In the genomic region with DNA sequence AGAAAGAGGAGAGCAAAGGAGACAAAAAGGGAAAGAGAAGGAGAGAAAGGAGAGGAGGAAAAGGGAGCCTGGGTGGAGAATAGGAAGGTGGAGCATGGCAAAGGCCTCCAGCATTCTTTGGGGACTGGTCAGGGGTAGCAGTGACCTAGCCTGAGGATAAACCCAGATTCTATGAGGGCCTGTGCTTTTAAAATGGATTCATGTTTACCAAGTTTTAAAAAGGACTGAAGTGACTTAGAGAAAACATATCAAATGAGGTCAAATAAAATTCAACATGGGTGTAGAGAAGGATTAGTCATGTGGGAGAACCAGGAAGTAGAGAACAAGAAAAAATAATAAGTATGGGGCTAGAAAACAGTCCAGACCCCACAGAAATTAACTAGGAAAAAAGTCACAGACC, we compare ENCODE assay signal across 1 cellular context.
TF ChIP-seq lines count a peak whose summit lies in the region.

No MANE protein-coding gene starts in this region.

TF ChIP-seq in HCT116, 20 proteins besides CTCF, POLR2A, EP300 and RAD21 (continued from another document):
- TF ChIP-seq, protein P1, sequence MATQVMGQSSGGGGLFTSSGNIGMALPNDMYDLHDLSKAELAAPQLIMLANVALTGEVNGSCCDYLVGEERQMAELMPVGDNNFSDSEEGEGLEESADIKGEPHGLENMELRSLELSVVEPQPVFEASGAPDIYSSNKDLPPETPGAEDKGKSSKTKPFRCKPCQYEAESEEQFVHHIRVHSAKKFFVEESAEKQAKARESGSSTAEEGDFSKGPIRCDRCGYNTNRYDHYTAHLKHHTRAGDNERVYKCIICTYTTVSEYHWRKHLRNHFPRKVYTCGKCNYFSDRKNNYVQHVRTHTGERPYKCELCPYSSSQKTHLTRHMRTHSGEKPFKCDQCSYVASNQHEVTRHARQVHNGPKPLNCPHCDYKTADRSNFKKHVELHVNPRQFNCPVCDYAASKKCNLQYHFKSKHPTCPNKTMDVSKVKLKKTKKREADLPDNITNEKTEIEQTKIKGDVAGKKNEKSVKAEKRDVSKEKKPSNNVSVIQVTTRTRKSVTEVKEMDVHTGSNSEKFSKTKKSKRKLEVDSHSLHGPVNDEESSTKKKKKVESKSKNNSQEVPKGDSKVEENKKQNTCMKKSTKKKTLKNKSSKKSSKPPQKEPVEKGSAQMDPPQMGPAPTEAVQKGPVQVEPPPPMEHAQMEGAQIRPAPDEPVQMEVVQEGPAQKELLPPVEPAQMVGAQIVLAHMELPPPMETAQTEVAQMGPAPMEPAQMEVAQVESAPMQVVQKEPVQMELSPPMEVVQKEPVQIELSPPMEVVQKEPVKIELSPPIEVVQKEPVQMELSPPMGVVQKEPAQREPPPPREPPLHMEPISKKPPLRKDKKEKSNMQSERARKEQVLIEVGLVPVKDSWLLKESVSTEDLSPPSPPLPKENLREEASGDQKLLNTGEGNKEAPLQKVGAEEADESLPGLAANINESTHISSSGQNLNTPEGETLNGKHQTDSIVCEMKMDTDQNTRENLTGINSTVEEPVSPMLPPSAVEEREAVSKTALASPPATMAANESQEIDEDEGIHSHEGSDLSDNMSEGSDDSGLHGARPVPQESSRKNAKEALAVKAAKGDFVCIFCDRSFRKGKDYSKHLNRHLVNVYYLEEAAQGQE (IDR thresholded peaks at IDR 0.05; ENCODE audit: low read depth) = no peak
- TF ChIP-seq ZFX (IDR thresholded peaks at IDR 0.05) (no peak), EZH2phosphoT487 (IDR thresholded peaks at IDR 0.05; ENCODE audit: borderline replicate concordance) (no peak), SP1 (IDR thresholded peaks at IDR 0.05; ENCODE audit: low read depth) (no peak), EZH2 (IDR thresholded peaks at IDR 0.05) (no peak), SIN3A (IDR thresholded peaks at IDR 0.05; ENCODE audit: low read depth) (no peak), FOSL1 (IDR thresholded peaks at IDR 0.05; ENCODE audit: low read depth) (no peak), EGR1 (IDR thresholded peaks at IDR 0.05; ENCODE audit: low read depth) (no peak)
- TF ChIP-seq, protein P2, sequence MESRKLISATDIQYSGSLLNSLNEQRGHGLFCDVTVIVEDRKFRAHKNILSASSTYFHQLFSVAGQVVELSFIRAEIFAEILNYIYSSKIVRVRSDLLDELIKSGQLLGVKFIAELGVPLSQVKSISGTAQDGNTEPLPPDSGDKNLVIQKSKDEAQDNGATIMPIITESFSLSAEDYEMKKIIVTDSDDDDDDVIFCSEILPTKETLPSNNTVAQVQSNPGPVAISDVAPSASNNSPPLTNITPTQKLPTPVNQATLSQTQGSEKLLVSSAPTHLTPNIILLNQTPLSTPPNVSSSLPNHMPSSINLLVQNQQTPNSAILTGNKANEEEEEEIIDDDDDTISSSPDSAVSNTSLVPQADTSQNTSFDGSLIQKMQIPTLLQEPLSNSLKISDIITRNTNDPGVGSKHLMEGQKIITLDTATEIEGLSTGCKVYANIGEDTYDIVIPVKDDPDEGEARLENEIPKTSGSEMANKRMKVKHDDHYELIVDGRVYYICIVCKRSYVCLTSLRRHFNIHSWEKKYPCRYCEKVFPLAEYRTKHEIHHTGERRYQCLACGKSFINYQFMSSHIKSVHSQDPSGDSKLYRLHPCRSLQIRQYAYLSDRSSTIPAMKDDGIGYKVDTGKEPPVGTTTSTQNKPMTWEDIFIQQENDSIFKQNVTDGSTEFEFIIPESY (IDR thresholded peaks at IDR 0.05; ENCODE audit: extremely low read depth, insufficient replicate concordance, low read length) = no peak
- TF ChIP-seq, protein P3, sequence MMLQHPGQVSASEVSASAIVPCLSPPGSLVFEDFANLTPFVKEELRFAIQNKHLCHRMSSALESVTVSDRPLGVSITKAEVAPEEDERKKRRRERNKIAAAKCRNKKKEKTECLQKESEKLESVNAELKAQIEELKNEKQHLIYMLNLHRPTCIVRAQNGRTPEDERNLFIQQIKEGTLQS (IDR thresholded peaks at IDR 0.05) = no peak
- TF ChIP-seq, protein P4, sequence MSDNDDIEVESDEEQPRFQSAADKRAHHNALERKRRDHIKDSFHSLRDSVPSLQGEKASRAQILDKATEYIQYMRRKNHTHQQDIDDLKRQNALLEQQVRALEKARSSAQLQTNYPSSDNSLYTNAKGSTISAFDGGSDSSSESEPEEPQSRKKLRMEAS (IDR thresholded peaks at IDR 0.05) = no peak
